13 cellular contexts compared by ENCODE assay signal in the genomic region with DNA sequence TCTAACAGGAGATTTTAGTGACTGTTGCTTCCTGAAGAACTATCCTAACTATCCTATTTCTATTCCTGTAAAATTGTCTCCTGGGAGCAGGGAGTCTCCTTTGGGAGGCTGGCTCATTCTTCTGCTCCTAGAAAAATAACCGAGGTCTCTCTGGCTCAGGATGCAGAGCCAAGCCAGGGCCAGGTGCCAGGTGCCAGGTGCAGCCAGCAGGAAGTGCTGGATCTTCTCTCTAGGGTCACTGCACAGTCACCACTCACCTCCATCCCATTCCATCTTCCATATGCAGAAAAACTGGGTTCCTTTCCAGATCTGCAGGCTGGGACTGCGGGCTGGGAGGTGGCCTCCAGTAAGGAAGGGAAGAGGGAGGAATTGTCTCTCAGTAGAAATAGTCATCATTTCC.
"Had no signal": no experiment of that assay in that cellular context is flagged by ENCODE, and none has a peak within 500 bp of the region (broad histone marks: within the 10 kb centered on the region; RNA-seq: fewer than 3 reads in every experiment).

No MANE protein-coding gene starts in this region.

- H3K9me3 Mint-ChIP-seq: activated T-cell treated with anti-CD3 and anti-CD28 coated beads, Interleukin-2, amount 50 U/mL, for 72 hours; neural crest cell; stimulated activated naive CD8-positive, alpha-beta T cell treated with anti-CD3 and anti-CD28 coated beads, Interleukin-15, Interleukin-2, amounts not matched to agents 100 ng/mL and 50 ng/mL, for 24 hours had no signal

- DNase-seq: activated CD4-positive, alpha-beta T cell treated with anti-CD3 and anti-CD28 coated beads for 1 hour; activated CD4-positive, alpha-beta T cell treated with anti-CD3 and anti-CD28 coated beads, Interleukin-2, amount 50 U/mL, for 48 hours; activated naive CD4-positive, alpha-beta T cell; activated T-cell treated with anti-CD3 and anti-CD28 coated beads, Interleukin-2, amount 50 U/mL, for 72 hours; effector CD8-positive, alpha-beta T cell; kidney; left ventricle myocardium superior; ovary; stimulated activated CD4-positive, alpha-beta T cell treated with anti-CD3 and anti-CD28 coated beads, Interleukin-2, amount 100 ng/mL, for 48 hours; T-helper 9 cell had no signal

- H3K27ac Mint-ChIP-seq: activated T-cell treated with anti-CD3 and anti-CD28 coated beads, Interleukin-2, amount 50 U/mL, for 72 hours; stimulated activated naive CD8-positive, alpha-beta T cell treated with anti-CD3 and anti-CD28 coated beads, Interleukin-15, Interleukin-2, amounts not matched to agents 100 ng/mL and 50 ng/mL, for 24 hours had no signal

- H3K4me3 Mint-ChIP-seq: activated T-cell treated with anti-CD3 and anti-CD28 coated beads, Interleukin-2, amount 50 U/mL, for 72 hours; neural crest cell; stimulated activated naive CD8-positive, alpha-beta T cell treated with anti-CD3 and anti-CD28 coated beads, Interleukin-15, Interleukin-2, amounts not matched to agents 100 ng/mL and 50 ng/mL, for 24 hours had no signal

- FAIRE-seq: kidney had no signal

- ATAC-seq: activated T-cell treated with anti-CD3 and anti-CD28 coated beads, Interleukin-2, amount 50 U/mL, for 72 hours; gastroesophageal sphincter; left ventricle myocardium superior had no signal
